In genomic region chr21:37817242-37817641, GRCh38 we compare ENCODE assay signal across 24 cellular contexts.
"Had no signal": no experiment of that assay in that cellular context is flagged by ENCODE, and none has a peak within 500 bp of the region (broad histone marks: within the 10 kb centered on the region; RNA-seq: fewer than 3 reads in every experiment).

No MANE protein-coding gene starts in this region.

- H3K27ac Mint-ChIP-seq: activated CD4-positive, alpha-beta T cell treated with anti-CD3 and anti-CD28 coated beads, Interleukin-2, amount 10 ng/mL, durations not matched to agents 24 days and 14 days; activated CD8-positive, alpha-beta memory T cell treated with anti-CD3 and anti-CD28 coated beads, Interleukin-2, amount 10 ng/mL, durations not matched to agents 7 days and 5 days; activated naive CD4-positive, alpha-beta T cell treated with anti-CD3 and anti-CD28 coated beads, Interleukin-2, amount 50 U/mL, for 24 hours; activated T-cell treated with anti-CD3 and anti-CD28 coated beads, Interleukin-2, amount 50 U/mL, for 24 hours; activated T-helper 1 cell treated with anti-CD3 and anti-CD28 coated beads, Interleukin-12 subunit alpha, Interleukin-12 subunit beta, Interleukin-2, Interleukin-4 antibody, amounts not matched to agents 30 ng/mL and 10 ng/mL and 1 ng/mL, durations not matched to agents 14 hours and 24 hours and 36 hours; T-helper 1 cell treated with Interleukin-12 subunit alpha and Interleukin-12 subunit beta and Interleukin-4 antibody, amounts not matched to agents 30 μg/mL and 1 μg/mL, for 36 hours had no signal

- H3K27me3 ChIP-seq: ascending aorta had no signal

- H3K4me3 Mint-ChIP-seq: activated CD4-positive, alpha-beta T cell treated with anti-CD3 and anti-CD28 coated beads, Interleukin-2, amount 10 ng/mL, durations not matched to agents 24 days and 14 days; activated CD8-positive, alpha-beta memory T cell treated with anti-CD3 and anti-CD28 coated beads, Interleukin-2, amount 10 ng/mL, durations not matched to agents 7 days and 5 days; activated naive CD4-positive, alpha-beta T cell treated with anti-CD3 and anti-CD28 coated beads, Interleukin-2, amount 50 U/mL, for 24 hours; activated T-cell treated with anti-CD3 and anti-CD28 coated beads, Interleukin-2, amount 50 U/mL, for 24 hours; activated T-helper 1 cell treated with anti-CD3 and anti-CD28 coated beads, Interleukin-12 subunit alpha, Interleukin-12 subunit beta, Interleukin-2, Interleukin-4 antibody, amounts not matched to agents 30 ng/mL and 10 ng/mL and 1 ng/mL, durations not matched to agents 14 hours and 24 hours and 36 hours; central memory CD8-positive, alpha-beta T cell; T-helper 1 cell treated with Interleukin-12 subunit alpha and Interleukin-12 subunit beta and Interleukin-4 antibody, amounts not matched to agents 30 μg/mL and 1 μg/mL, for 36 hours had no signal

- H3K36me3 Mint-ChIP-seq: activated CD8-positive, alpha-beta memory T cell treated with anti-CD3 and anti-CD28 coated beads, Interleukin-2, amount 10 ng/mL, durations not matched to agents 7 days and 5 days had no signal

- H3K9me3 Mint-ChIP-seq: activated CD4-positive, alpha-beta T cell treated with anti-CD3 and anti-CD28 coated beads, Interleukin-2, amount 10 ng/mL, durations not matched to agents 24 days and 14 days had no signal

- H3K4me1 Mint-ChIP-seq: activated CD4-positive, alpha-beta T cell treated with anti-CD3 and anti-CD28 coated beads, Interleukin-2, amount 10 ng/mL, durations not matched to agents 24 days and 14 days; activated CD8-positive, alpha-beta memory T cell treated with anti-CD3 and anti-CD28 coated beads, Interleukin-2, amount 10 ng/mL, durations not matched to agents 7 days and 5 days; activated naive CD4-positive, alpha-beta T cell treated with anti-CD3 and anti-CD28 coated beads, Interleukin-2, amount 50 U/mL, for 24 hours; central memory CD8-positive, alpha-beta T cell had no signal

- H3K36me3 ChIP-seq: ascending aorta had no signal

- H3K4me1 ChIP-seq: ascending aorta had no signal

- H3K27ac ChIP-seq: ascending aorta had no signal

- DNase-seq: activated CD4-positive, alpha-beta T cell treated with anti-CD3 and anti-CD28 coated beads, Interleukin-2, amount 10 ng/mL, durations not matched to agents 24 days and 14 days; activated CD4-positive, alpha-beta T cell treated with anti-CD3 and anti-CD28 coated beads, Interleukin-2, amount 50 U/mL, for 48 hours; activated CD4-positive, CD25-positive, alpha-beta regulatory T cell treated with anti-CD3 and anti-CD28 coated beads, Interleukin-2, amount 50 U/mL, for 72 hours; activated CD8-positive, alpha-beta memory T cell treated with anti-CD3 and anti-CD28 coated beads, Interleukin-2, amount 10 ng/mL, durations not matched to agents 7 days and 5 days; activated effector memory CD4-positive, alpha-beta T cell treated with Interleukin-2 at 50 U/mL for 16 hours; activated naive CD4-positive, alpha-beta T cell; activated T-cell treated with anti-CD3 and anti-CD28 coated beads, Interleukin-2, amount 50 U/mL, for 24 hours; amniotic stem cell; KG1; MV-4-11; NCI-H1092 treated with DMSO at 0.1 percent for 48 hours; NCI-H1417 treated with DMSO at 0.1 percent for 48 hours; NCI-H1694; NCI-H2029 treated with DMSO at 0.1 percent for 48 hours; NCI-H345; NCI-H510A; NCI-H69; PC-3; SHP77 had no signal

- H3K4me3 ChIP-seq: ascending aorta had no signal

- ATAC-seq: activated CD8-positive, alpha-beta memory T cell treated with anti-CD3 and anti-CD28 coated beads, Interleukin-2, amount 10 ng/mL, durations not matched to agents 7 days and 5 days; PC-3 had no signal
